1 cellular context compared by ENCODE assay signal in the genomic region with DNA sequence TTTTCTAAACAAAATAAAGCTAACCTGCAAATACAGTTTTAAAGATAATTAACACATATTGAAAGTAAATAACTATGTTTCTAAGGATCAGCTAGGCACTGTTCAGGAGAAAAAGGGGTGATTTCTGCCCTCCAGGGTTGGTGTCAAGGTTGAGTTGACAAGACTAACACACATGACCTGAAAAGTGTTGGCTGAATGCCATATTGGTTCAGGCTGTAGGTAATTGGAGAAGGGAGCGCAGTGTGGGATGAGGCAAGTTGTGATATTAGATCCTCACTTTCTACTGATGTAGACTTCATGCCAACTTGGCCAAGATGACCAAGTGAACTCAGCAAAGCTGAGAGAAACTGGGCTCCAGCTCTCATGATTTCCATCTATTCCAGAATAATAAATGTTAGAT.
A peak's percentile ranks its signal among the peaks of the same experiment; 100 is the strongest.
TF ChIP-seq lines count a peak whose summit lies in the region.

No MANE protein-coding gene starts in this region.

TF ChIP-seq in HepG2, 621 proteins besides CTCF, POLR2A, EP300 and RAD21 (continued from another document):
- TF ChIP-seq, protein P1, sequence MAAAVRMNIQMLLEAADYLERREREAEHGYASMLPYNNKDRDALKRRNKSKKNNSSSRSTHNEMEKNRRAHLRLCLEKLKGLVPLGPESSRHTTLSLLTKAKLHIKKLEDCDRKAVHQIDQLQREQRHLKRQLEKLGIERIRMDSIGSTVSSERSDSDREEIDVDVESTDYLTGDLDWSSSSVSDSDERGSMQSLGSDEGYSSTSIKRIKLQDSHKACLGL (CRISPR knock-in tag; IDR thresholded peaks at IDR 0.05), result no peak
- TF ChIP-seq KAT7 (CRISPR knock-in tag; IDR thresholded peaks at IDR 0.05; ENCODE audit: borderline replicate concordance), result no peak
- TF ChIP-seq, protein P2, sequence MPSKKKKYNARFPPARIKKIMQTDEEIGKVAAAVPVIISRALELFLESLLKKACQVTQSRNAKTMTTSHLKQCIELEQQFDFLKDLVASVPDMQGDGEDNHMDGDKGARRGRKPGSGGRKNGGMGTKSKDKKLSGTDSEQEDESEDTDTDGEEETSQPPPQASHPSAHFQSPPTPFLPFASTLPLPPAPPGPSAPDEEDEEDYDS (CRISPR knock-in tag; IDR thresholded peaks at IDR 0.05), result no peak
- TF ChIP-seq, protein P3, sequence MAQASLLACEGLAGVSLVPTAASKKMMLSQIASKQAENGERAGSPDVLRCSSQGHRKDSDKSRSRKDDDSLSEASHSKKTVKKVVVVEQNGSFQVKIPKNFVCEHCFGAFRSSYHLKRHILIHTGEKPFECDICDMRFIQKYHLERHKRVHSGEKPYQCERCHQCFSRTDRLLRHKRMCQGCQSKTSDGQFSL (CRISPR knock-in tag; IDR thresholded peaks at IDR 0.05), result no peak
- TF ChIP-seq HIVEP1 (CRISPR knock-in tag; IDR thresholded peaks at IDR 0.05), result no peak
- TF ChIP-seq, protein P4, sequence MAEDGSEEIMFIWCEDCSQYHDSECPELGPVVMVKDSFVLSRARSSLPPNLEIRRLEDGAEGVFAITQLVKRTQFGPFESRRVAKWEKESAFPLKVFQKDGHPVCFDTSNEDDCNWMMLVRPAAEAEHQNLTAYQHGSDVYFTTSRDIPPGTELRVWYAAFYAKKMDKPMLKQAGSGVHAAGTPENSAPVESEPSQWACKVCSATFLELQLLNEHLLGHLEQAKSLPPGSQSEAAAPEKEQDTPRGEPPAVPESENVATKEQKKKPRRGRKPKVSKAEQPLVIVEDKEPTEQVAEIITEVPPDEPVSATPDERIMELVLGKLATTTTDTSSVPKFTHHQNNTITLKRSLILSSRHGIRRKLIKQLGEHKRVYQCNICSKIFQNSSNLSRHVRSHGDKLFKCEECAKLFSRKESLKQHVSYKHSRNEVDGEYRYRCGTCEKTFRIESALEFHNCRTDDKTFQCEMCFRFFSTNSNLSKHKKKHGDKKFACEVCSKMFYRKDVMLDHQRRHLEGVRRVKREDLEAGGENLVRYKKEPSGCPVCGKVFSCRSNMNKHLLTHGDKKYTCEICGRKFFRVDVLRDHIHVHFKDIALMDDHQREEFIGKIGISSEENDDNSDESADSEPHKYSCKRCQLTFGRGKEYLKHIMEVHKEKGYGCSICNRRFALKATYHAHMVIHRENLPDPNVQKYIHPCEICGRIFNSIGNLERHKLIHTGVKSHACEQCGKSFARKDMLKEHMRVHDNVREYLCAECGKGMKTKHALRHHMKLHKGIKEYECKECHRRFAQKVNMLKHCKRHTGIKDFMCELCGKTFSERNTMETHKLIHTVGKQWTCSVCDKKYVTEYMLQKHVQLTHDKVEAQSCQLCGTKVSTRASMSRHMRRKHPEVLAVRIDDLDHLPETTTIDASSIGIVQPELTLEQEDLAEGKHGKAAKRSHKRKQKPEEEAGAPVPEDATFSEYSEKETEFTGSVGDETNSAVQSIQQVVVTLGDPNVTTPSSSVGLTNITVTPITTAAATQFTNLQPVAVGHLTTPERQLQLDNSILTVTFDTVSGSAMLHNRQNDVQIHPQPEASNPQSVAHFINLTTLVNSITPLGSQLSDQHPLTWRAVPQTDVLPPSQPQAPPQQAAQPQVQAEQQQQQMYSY (CRISPR knock-in tag; IDR thresholded peaks at IDR 0.05), result no peak
- TF ChIP-seq SMC3 (IDR thresholded peaks at IDR 0.05; ENCODE audit: low read length), result no peak
- no peak for TF ChIP-seq ZMYM2 (CRISPR knock-in tag; IDR thresholded peaks at IDR 0.05)
- TF ChIP-seq SALL1 (CRISPR knock-in tag; IDR thresholded peaks at IDR 0.05), result peak; percentile 15; the same call in 1 of the 2 replicates
- TF ChIP-seq, protein P5, sequence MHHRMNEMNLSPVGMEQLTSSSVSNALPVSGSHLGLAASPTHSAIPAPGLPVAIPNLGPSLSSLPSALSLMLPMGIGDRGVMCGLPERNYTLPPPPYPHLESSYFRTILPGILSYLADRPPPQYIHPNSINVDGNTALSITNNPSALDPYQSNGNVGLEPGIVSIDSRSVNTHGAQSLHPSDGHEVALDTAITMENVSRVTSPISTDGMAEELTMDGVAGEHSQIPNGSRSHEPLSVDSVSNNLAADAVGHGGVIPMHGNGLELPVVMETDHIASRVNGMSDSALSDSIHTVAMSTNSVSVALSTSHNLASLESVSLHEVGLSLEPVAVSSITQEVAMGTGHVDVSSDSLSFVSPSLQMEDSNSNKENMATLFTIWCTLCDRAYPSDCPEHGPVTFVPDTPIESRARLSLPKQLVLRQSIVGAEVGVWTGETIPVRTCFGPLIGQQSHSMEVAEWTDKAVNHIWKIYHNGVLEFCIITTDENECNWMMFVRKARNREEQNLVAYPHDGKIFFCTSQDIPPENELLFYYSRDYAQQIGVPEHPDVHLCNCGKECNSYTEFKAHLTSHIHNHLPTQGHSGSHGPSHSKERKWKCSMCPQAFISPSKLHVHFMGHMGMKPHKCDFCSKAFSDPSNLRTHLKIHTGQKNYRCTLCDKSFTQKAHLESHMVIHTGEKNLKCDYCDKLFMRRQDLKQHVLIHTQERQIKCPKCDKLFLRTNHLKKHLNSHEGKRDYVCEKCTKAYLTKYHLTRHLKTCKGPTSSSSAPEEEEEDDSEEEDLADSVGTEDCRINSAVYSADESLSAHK (CRISPR knock-in tag; IDR thresholded peaks at IDR 0.05; ENCODE audit: borderline replicate concordance), result no peak
- no peak for TF ChIP-seq KLF16 (CRISPR knock-in tag; IDR thresholded peaks at IDR 0.05)
- no peak for TF ChIP-seq PAF1 (CRISPR knock-in tag; IDR thresholded peaks at IDR 0.05)
- no peak for TF ChIP-seq ZNF891 (CRISPR knock-in tag; IDR thresholded peaks at IDR 0.05)
- peak; percentile 41 for TF ChIP-seq GATAD2A (CRISPR knock-in tag; IDR thresholded peaks at IDR 0.05)
- TF ChIP-seq ZNF724P (CRISPR knock-in tag; IDR thresholded peaks at IDR 0.05; ENCODE audit: borderline replicate concordance), result no peak
- TF ChIP-seq IKZF1 (IDR thresholded peaks at IDR 0.05), result no peak
- no peak for TF ChIP-seq ZMYM4 (CRISPR knock-in tag; IDR thresholded peaks at IDR 0.05)
- no peak for TF ChIP-seq FOXC1 (CRISPR knock-in tag; IDR thresholded peaks at IDR 0.05; ENCODE audit: borderline replicate concordance)
- peak in 1 of 2 experiments; percentile 33; a peak in 1 of 4 replicates for TF ChIP-seq NR2F1 (CRISPR knock-in tag; IDR thresholded peaks at IDR 0.05)
- no peak for TF ChIP-seq ZNF253 (CRISPR knock-in tag; IDR thresholded peaks at IDR 0.05; ENCODE audit: borderline replicate concordance)
- no peak for TF ChIP-seq ZFP90 (CRISPR knock-in tag; IDR thresholded peaks at IDR 0.05; ENCODE audit: borderline replicate concordance)
- TF ChIP-seq, protein P6, sequence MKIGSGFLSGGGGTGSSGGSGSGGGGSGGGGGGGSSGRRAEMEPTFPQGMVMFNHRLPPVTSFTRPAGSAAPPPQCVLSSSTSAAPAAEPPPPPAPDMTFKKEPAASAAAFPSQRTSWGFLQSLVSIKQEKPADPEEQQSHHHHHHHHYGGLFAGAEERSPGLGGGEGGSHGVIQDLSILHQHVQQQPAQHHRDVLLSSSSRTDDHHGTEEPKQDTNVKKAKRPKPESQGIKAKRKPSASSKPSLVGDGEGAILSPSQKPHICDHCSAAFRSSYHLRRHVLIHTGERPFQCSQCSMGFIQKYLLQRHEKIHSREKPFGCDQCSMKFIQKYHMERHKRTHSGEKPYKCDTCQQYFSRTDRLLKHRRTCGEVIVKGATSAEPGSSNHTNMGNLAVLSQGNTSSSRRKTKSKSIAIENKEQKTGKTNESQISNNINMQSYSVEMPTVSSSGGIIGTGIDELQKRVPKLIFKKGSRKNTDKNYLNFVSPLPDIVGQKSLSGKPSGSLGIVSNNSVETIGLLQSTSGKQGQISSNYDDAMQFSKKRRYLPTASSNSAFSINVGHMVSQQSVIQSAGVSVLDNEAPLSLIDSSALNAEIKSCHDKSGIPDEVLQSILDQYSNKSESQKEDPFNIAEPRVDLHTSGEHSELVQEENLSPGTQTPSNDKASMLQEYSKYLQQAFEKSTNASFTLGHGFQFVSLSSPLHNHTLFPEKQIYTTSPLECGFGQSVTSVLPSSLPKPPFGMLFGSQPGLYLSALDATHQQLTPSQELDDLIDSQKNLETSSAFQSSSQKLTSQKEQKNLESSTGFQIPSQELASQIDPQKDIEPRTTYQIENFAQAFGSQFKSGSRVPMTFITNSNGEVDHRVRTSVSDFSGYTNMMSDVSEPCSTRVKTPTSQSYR (CRISPR knock-in tag; IDR thresholded peaks at IDR 0.05; ENCODE audit: borderline replicate concordance), result no peak
- no peak for TF ChIP-seq ZEB1 (IDR thresholded peaks at IDR 0.05; ENCODE audit: insufficient replicate concordance, low read depth)
- peak; percentile 75; the same call in 1 of the 2 replicates for TF ChIP-seq SIX1 (CRISPR knock-in tag; IDR thresholded peaks at IDR 0.05; ENCODE audit: borderline replicate concordance)
- no peak for TF ChIP-seq HOXA7 (CRISPR knock-in tag; IDR thresholded peaks at IDR 0.05)
- TF ChIP-seq, protein P7, sequence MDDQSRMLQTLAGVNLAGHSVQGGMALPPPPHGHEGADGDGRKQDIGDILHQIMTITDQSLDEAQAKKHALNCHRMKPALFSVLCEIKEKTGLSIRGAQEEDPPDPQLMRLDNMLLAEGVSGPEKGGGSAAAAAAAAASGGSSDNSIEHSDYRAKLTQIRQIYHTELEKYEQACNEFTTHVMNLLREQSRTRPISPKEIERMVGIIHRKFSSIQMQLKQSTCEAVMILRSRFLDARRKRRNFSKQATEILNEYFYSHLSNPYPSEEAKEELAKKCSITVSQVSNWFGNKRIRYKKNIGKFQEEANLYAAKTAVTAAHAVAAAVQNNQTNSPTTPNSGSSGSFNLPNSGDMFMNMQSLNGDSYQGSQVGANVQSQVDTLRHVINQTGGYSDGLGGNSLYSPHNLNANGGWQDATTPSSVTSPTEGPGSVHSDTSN (CRISPR knock-in tag; IDR thresholded peaks at IDR 0.05; ENCODE audit: borderline replicate concordance), result no peak
- no peak for TF ChIP-seq ZNF143 (CRISPR knock-in tag; IDR thresholded peaks at IDR 0.05)
- TF ChIP-seq RXRB (CRISPR knock-in tag; IDR thresholded peaks at IDR 0.05; ENCODE audit: borderline replicate concordance), result peak; percentile 61
- no peak for TF ChIP-seq KMT2A (CRISPR knock-in tag; IDR thresholded peaks at IDR 0.05)
- no peak for TF ChIP-seq ZFP36L2 (CRISPR knock-in tag; IDR thresholded peaks at IDR 0.05)
- TF ChIP-seq, protein P8, sequence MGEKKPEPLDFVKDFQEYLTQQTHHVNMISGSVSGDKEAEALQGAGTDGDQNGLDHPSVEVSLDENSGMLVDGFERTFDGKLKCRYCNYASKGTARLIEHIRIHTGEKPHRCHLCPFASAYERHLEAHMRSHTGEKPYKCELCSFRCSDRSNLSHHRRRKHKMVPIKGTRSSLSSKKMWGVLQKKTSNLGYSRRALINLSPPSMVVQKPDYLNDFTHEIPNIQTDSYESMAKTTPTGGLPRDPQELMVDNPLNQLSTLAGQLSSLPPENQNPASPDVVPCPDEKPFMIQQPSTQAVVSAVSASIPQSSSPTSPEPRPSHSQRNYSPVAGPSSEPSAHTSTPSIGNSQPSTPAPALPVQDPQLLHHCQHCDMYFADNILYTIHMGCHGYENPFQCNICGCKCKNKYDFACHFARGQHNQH (CRISPR knock-in tag; IDR thresholded peaks at IDR 0.05), result no peak
- TF ChIP-seq, protein P9, sequence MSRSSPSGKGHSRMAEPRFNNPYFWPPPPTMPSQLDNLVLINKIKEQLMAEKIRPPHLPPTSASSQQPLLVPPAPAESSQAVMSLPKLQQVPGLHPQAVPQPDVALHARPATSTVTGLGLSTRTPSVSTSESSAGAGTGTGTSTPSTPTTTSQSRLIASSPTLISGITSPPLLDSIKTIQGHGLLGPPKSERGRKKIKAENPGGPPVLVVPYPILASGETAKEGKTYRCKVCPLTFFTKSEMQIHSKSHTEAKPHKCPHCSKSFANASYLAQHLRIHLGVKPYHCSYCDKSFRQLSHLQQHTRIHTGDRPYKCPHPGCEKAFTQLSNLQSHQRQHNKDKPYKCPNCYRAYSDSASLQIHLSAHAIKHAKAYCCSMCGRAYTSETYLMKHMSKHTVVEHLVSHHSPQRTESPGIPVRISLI (CRISPR knock-in tag; IDR thresholded peaks at IDR 0.05; ENCODE audit: borderline replicate concordance), result no peak
- no peak for TF ChIP-seq ZNF709 (CRISPR knock-in tag; IDR thresholded peaks at IDR 0.05)
- TF ChIP-seq GFI1 (CRISPR knock-in tag; IDR thresholded peaks at IDR 0.05; ENCODE audit: borderline replicate concordance), result no peak
- TF ChIP-seq, protein P10, sequence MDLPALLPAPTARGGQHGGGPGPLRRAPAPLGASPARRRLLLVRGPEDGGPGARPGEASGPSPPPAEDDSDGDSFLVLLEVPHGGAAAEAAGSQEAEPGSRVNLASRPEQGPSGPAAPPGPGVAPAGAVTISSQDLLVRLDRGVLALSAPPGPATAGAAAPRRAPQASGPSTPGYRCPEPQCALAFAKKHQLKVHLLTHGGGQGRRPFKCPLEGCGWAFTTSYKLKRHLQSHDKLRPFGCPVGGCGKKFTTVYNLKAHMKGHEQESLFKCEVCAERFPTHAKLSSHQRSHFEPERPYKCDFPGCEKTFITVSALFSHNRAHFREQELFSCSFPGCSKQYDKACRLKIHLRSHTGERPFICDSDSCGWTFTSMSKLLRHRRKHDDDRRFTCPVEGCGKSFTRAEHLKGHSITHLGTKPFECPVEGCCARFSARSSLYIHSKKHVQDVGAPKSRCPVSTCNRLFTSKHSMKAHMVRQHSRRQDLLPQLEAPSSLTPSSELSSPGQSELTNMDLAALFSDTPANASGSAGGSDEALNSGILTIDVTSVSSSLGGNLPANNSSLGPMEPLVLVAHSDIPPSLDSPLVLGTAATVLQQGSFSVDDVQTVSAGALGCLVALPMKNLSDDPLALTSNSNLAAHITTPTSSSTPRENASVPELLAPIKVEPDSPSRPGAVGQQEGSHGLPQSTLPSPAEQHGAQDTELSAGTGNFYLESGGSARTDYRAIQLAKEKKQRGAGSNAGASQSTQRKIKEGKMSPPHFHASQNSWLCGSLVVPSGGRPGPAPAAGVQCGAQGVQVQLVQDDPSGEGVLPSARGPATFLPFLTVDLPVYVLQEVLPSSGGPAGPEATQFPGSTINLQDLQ (CRISPR knock-in tag; IDR thresholded peaks at IDR 0.05), result no peak
- TF ChIP-seq PAX8 (CRISPR knock-in tag; IDR thresholded peaks at IDR 0.05; ENCODE audit: borderline replicate concordance), result no peak
